In the genomic region with DNA sequence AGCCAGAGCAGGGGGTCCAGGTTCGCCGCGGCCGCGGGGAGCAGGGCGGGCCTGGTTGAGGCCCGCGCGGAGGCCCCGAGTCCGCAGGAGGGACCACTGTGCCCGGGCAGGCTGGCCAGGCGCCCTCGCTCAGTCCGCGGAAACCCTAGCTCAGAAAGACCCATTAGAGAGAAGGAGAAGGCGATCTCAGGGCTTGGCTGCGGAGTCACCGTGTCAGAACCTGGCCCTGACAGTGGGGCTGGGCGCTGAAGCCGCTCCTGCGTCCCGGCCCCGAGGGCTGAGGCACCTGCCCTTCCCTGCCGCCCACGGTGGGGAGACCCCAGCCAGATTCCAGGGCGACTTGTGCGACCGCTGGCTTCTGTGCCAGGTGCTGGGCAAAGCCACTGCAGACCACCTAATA, we compare ENCODE assay signal across 28 cellular contexts. TPM values are rescaled to one million over a fixed set of nuclear protein-coding genes. Genes with fewer than 3 reads are reported as not detected.
"Had no signal": no experiment of that assay in that cellular context is flagged by ENCODE, and none has a peak within 500 bp of the region (broad histone marks: within the 10 kb centered on the region; RNA-seq: fewer than 3 reads in every experiment).

No MANE protein-coding gene starts in this region.

- H3K27ac ChIP-seq: left lung, lower lobe of right lung, neural progenitor cell, neutrophil, thyroid gland, transverse colon, upper lobe of left lung, vagina had no signal

- H3K4me3 ChIP-seq: left lung, lower lobe of right lung, neural progenitor cell, smooth muscle cell, thyroid gland, transverse colon, upper lobe of left lung, vagina had no signal

- H3K4me1 Mint-ChIP-seq: immature natural killer cell; mesothelial cell of epicardium; naive B cell; natural killer cell; neural progenitor cell; stimulated activated memory B cell treated with anti-CD40 and anti-IgM and Interleukin-4, amounts not matched to agents 10 μg/mL and 1 μg/mL and 100 μg/mL, for 72 hours; stimulated activated naive CD8-positive, alpha-beta T cell treated with anti-CD3 and anti-CD28 coated beads, Interleukin-15, amount 100 ng/mL, for 72 hours had no signal

- H3K36me3 ChIP-seq: left lung, lower lobe of right lung, neural progenitor cell, neutrophil, thyroid gland, transverse colon, upper lobe of left lung, vagina had no signal

- H3K27ac Mint-ChIP-seq: immature natural killer cell; mesothelial cell of epicardium; naive B cell; natural killer cell; nephron progenitor cell; neural progenitor cell; progenitor cell of endocrine pancreas; stimulated activated memory B cell treated with anti-CD40 and anti-IgM and Interleukin-4, amounts not matched to agents 10 μg/mL and 1 μg/mL and 100 μg/mL, for 72 hours; stimulated activated naive CD8-positive, alpha-beta T cell treated with anti-CD3 and anti-CD28 coated beads, Interleukin-15, amount 100 ng/mL, for 72 hours had no signal

- H3K9me3 ChIP-seq: left lung, lower lobe of right lung, neutrophil, thyroid gland, transverse colon, upper lobe of left lung, vagina had no signal

- H3K9me3 Mint-ChIP-seq: mesothelial cell of epicardium; nephron progenitor cell; neural progenitor cell; stimulated activated naive CD8-positive, alpha-beta T cell treated with anti-CD3 and anti-CD28 coated beads, Interleukin-15, amount 100 ng/mL, for 72 hours had no signal

- H3K36me3 Mint-ChIP-seq: immature natural killer cell; mesothelial cell of epicardium; naive B cell; natural killer cell; neural progenitor cell; stimulated activated memory B cell treated with anti-CD40 and anti-IgM and Interleukin-4, amounts not matched to agents 10 μg/mL and 1 μg/mL and 100 μg/mL, for 72 hours had no signal

- H3K27me3 ChIP-seq: neural progenitor cell, thyroid gland, transverse colon, upper lobe of left lung, vagina had no signal

- DNase-seq: immature natural killer cell; kidney; left colon; lower lobe of right lung; mammary epithelial cell; mesendoderm; naive B cell; natural killer cell; occipital lobe; right cardiac atrium; stimulated activated CD4-positive, alpha-beta T cell treated with anti-CD3 and anti-CD28 coated beads, Interleukin-1b, Interleukin-23, amount 100 ng/mL, for 48 hours; stimulated activated CD4-positive, alpha-beta T cell treated with anti-CD3 and anti-CD28 coated beads, Interleukin-2, amount 100 ng/mL, for 48 hours; stimulated activated CD4-positive, alpha-beta T cell treated with anti-CD3 and anti-CD28 coated beads, Interleukin-4, amount 100 ng/mL, for 4 hours; stimulated activated CD8-positive, alpha-beta memory T cell treated with anti-CD3 and anti-CD28 coated beads, Interleukin-4, amount 100 ng/mL, for 48 hours; stimulated activated naive CD4-positive, alpha-beta T cell treated with Interleukin-2 at 50 U/mL for 16 hours; stimulated activated naive CD8-positive, alpha-beta T cell treated with anti-CD3 and anti-CD28 coated beads, Interleukin-15, amount 100 ng/mL, for 72 hours; thyroid gland; transverse colon had no signal

- H3K4me3 Mint-ChIP-seq: immature natural killer cell; mesothelial cell of epicardium; naive B cell; natural killer cell; nephron progenitor cell; neural progenitor cell; stimulated activated memory B cell treated with anti-CD40 and anti-IgM and Interleukin-4, amounts not matched to agents 10 μg/mL and 1 μg/mL and 100 μg/mL, for 72 hours; stimulated activated naive CD8-positive, alpha-beta T cell treated with anti-CD3 and anti-CD28 coated beads, Interleukin-15, amount 100 ng/mL, for 72 hours had no signal

- H3K4me1 ChIP-seq: left lung, lower lobe of right lung, neural progenitor cell, thyroid gland, transverse colon, upper lobe of left lung, vagina had no signal

RNA-seq across cellular contexts. Expression of a gene that starts 14.2 kb away (rescaled TPM):
- total RNA-seq: natural killer cell had no signal
- polyA plus RNA-seq: immature natural killer cell had no signal
